8 cellular contexts compared by ENCODE assay signal in genomic region chr11:117096973-117097566, GRCh38. TPM values are rescaled to one million over a fixed set of nuclear protein-coding genes. Genes with fewer than 3 reads are reported as not detected.
DNase-seq lines count a peak whose midpoint lies in the region; ATAC-seq and TF ChIP-seq lines count a peak whose summit lies in the region.

No MANE protein-coding gene starts in this region.

- H3K9me3 Mint-ChIP-seq in naive thymus-derived CD8-positive, alpha-beta T cell, result peaks cover 0 to 6% (median 0%) of the 10 kb centered on the region in 9 donors

- H3K4me3 ChIP-seq in BE2C (ENCODE audit: low read depth, low read length) (peak overlapping the region; percentile 92), LNCaP clone FGC (ENCODE audit: low read depth, low read length) (peak overlapping the region; percentile 61), colonic mucosa (peak overlapping the region; percentile 73)

- peak in 1 of 2 donors; percentile 3 for ATAC-seq in naive thymus-derived CD8-positive, alpha-beta T cell
- no peak for ATAC-seq in HG02840 (IDR thresholded peaks at IDR 0.05; ENCODE audit: low FRiP score, unreplicated experiment)

- peak overlapping the region; percentile 89 to 100 (median 99) for H3K27ac Mint-ChIP-seq in naive thymus-derived CD8-positive, alpha-beta T cell

- no peaks in the 10 kb centered on the region for H3K27me3 Mint-ChIP-seq in naive thymus-derived CD8-positive, alpha-beta T cell

- peaks cover 23% of the 10 kb centered on the region for H3K4me1 ChIP-seq in BE2C
- H3K4me1 ChIP-seq in colonic mucosa, result peaks cover 17% of the 10 kb centered on the region

- TF ChIP-seq CTCF in BE2C (IDR thresholded peaks at IDR 0.05; ENCODE audit: low read depth, low read length) (no peak), LNCaP clone FGC (IDR thresholded peaks at IDR 0.05; ENCODE audit: control insufficient read depth, extremely low read depth, insufficient read depth) (no peak), colonic mucosa (IDR thresholded peaks at IDR 0.05) (no peak)

- H3K36me3 Mint-ChIP-seq in naive thymus-derived CD8-positive, alpha-beta T cell, result peaks cover 4 to 5% (median 4%) of the 10 kb centered on the region in 3 donors

- POLR2A ChIA-PET in naive thymus-derived CD8-positive, alpha-beta T cell (lab: Charles Lee), result interaction anchor here (0.5 to 2.0 kb wide), 11 partner anchors 14 to 306 kb away, joined by 3 to 9 read pairs (median 3); partner anchors contain the start of genes APOA5 and SIDT2

- H3K27me3 ChIP-seq in BE2C, result no peaks in the 10 kb centered on the region
- H3K27me3 ChIP-seq in colonic mucosa, result no peaks in the 10 kb centered on the region

- H3K36me3 ChIP-seq in BE2C, result no peaks in the 10 kb centered on the region
- H3K36me3 ChIP-seq in colonic mucosa, result no peaks in the 10 kb centered on the region

- H3K27ac ChIP-seq in colonic mucosa, result peak overlapping the region; percentile 81

- peaks cover 34 to 76% (median 65%) of the 10 kb centered on the region in 4 donors for H3K4me1 Mint-ChIP-seq in naive thymus-derived CD8-positive, alpha-beta T cell

- intact Hi-C loops in colonic mucosa (cut with DNase I), result no loop called here

- H3K4me3 Mint-ChIP-seq in naive thymus-derived CD8-positive, alpha-beta T cell, result peak overlapping the region; percentile 86 to 99 (median 96)

- DNase-seq in BE2C (no peak), LNCaP clone FGC (ENCODE audit: low read depth) (no peak), colonic mucosa (no peak), dermis blood vessel endothelial cell (no peak), NCI-H2171 treated with DMSO at 0.1 percent for 48 hours (lab: John Stamatoyannopoulos, UW) (no peak)
- DNase-seq in naive thymus-derived CD8-positive, alpha-beta T cell, result no peak
- no peak for DNase-seq in activated CD4-positive, CD25-positive, alpha-beta regulatory T cell treated with anti-CD3 and anti-CD28 coated beads, Interleukin-2, amount 50 U/mL, for 72 hours

- H3K9ac ChIP-seq in colonic mucosa (ENCODE audit: low read depth in 2 of 2, low read length in 2 of 2), result peak overlapping the region; percentile 89 to 99

- no peaks in the 10 kb centered on the region for H3K9me3 ChIP-seq in BE2C
- no peaks in the 10 kb centered on the region for H3K9me3 ChIP-seq in colonic mucosa

RNA-seq across cellular contexts. Expression of gene SIK3, which starts 1.2 kb away (rescaled TPM):
- 35.6 TPM for polyA plus RNA-seq in BE2C (2012; ENCODE audit: insufficient read depth, insufficient read length, low read depth)
- total RNA-seq in colonic mucosa (10 to 100 TPM; 26.7 to 28.0 TPM), dermis blood vessel endothelial cell (12.9 and 16.7 TPM in 2 replicates)
- total RNA-seq in naive thymus-derived CD8-positive, alpha-beta T cell, result 10 to 100 TPM; 63.4 to 69.2 TPM
- polyA plus RNA-seq in naive thymus-derived CD8-positive, alpha-beta T cell, result 10 to 100 TPM; 14.1 to 16.2 (median 15.2) TPM

RNA-seq across cellular contexts. Expression of gene PAFAH1B2, which starts 47.0 kb away (rescaled TPM):
- polyA plus RNA-seq in BE2C (2012; ENCODE audit: insufficient read depth, insufficient read length, low read depth), result 99.2 TPM
- total RNA-seq in colonic mucosa (10 to 100 TPM; 76.4 to 80.5 TPM), dermis blood vessel endothelial cell (231 and 325 TPM in 2 replicates)
- 10 to 100 TPM; 59.2 to 60.5 TPM for total RNA-seq in naive thymus-derived CD8-positive, alpha-beta T cell
- polyA plus RNA-seq in naive thymus-derived CD8-positive, alpha-beta T cell, result 10 to 100 TPM; 14.4 to 19.5 (median 18.3) TPM
